20 cellular contexts compared by ENCODE assay signal in genomic region chr17:76517638-76518038, GRCh38. TPM values are rescaled to one million over a fixed set of nuclear protein-coding genes. Genes with fewer than 3 reads are reported as not detected.
DNase-seq lines count a peak whose midpoint lies in the region; ATAC-seq and TF ChIP-seq lines count a peak whose summit lies in the region.
"Had no signal": no experiment of that assay in that cellular context is flagged by ENCODE, and none has a peak within 500 bp of the region (broad histone marks: within the 10 kb centered on the region; RNA-seq: fewer than 3 reads in every experiment).

No MANE protein-coding gene starts in this region.

- H3K36me3 ChIP-seq in thyroid gland, result no peaks in the 10 kb centered on the region
- H3K36me3 ChIP-seq: right atrium auricular region had no signal

- H3K27me3 Mint-ChIP-seq in activated CD4-positive, alpha-beta memory T cell treated with anti-CD3 and anti-CD28 coated beads for 36 hours, result no peaks in the 10 kb centered on the region

- H3K9me3 ChIP-seq in thyroid gland, result no peaks in the 10 kb centered on the region
- H3K9me3 ChIP-seq: right atrium auricular region had no signal

- CTCF ChIA-PET in activated CD4-positive, alpha-beta memory T cell treated with anti-CD3 and anti-CD28 coated beads for 36 hours (lab: Charles Lee), result interaction anchor here (0.6 to 4.4 kb wide), 5 partner anchors 11 to 134 kb away, joined by 3 to 16 read pairs (median 3); partner anchors contain the start of gene AANAT

- peak; percentile 27 for DNase-seq in Right ventricle myocardium inferior (ENCODE audit: missing footprints)
- DNase-seq in left ventricle myocardium superior, result no peak
- DNase-seq in activated CD4-positive, alpha-beta memory T cell treated with anti-CD3 and anti-CD28 coated beads for 36 hours, result peak; percentile 28
- peak; percentile 39 for DNase-seq in kidney glomerular epithelial cell (lab: John Stamatoyannopoulos, UW)
- peak; percentile 92 to 96 for DNase-seq in thyroid gland
- no peak for DNase-seq in cerebellar cortex (ENCODE audit: low spot score)
- no peak for DNase-seq in retina
- DNase-seq in mucosa of gallbladder (ENCODE audit: low spot score), result no peak
- DNase-seq: activated T-cell treated with anti-CD3 and anti-CD28 coated beads, Interleukin-2, amount 50 U/mL, for 1 hour; caudate nucleus; DMS153; Karpas-422; NCI-H1417; NCI-H2171; NCI-H774 had no signal

- peak overlapping the region; percentile 43 for H3K27ac Mint-ChIP-seq in activated CD4-positive, alpha-beta memory T cell treated with anti-CD3 and anti-CD28 coated beads for 36 hours

- H3K27me3 ChIP-seq in thyroid gland, result no peaks in the 10 kb centered on the region
- H3K27me3 ChIP-seq: right atrium auricular region had no signal

- peaks cover 10 to 15% of the 10 kb centered on the region in 2 donors for H3K4me1 ChIP-seq in thyroid gland

- POLR2A ChIA-PET in activated CD4-positive, alpha-beta memory T cell treated with anti-CD3 and anti-CD28 coated beads for 36 hours (lab: Charles Lee), result interaction anchor here (0.6 to 3.7 kb wide), 2 partner anchors 11 to 40 kb away, joined by 3 to 16 read pairs; no protein-coding TSS in a partner anchor

- H3K4me1 Mint-ChIP-seq in activated CD4-positive, alpha-beta memory T cell treated with anti-CD3 and anti-CD28 coated beads for 36 hours (ENCODE audit: low read depth), result peaks cover 41% of the 10 kb centered on the region

- TF ChIP-seq POLR2A in thyroid gland (IDR thresholded peaks at IDR 0.05), result peak in 1 of 2 donors; percentile 38

- no peak overlapping the region for H3K4me3 Mint-ChIP-seq in activated CD4-positive, alpha-beta memory T cell treated with anti-CD3 and anti-CD28 coated beads for 36 hours

- H3K36me3 Mint-ChIP-seq in activated CD4-positive, alpha-beta memory T cell treated with anti-CD3 and anti-CD28 coated beads for 36 hours, result no peaks in the 10 kb centered on the region

- intact Hi-C loops in Right ventricle myocardium inferior (cut with DNase I), result no loop called here
- intact Hi-C loops in left ventricle myocardium superior (cut with micrococcal nuclease), result no loop called here
- intact Hi-C loops in activated CD4-positive, alpha-beta memory T cell treated with anti-CD3 and anti-CD28 coated beads for 36 hours (cut with micrococcal nuclease), result loop anchor here (5.0 kb wide), 2 partner anchors 65 to 335 kb away; partner anchors contain the start of gene UBE2O
- intact Hi-C loops in thyroid gland (cut with DNase I), result no loop called here

- H3K4me3 ChIP-seq in thyroid gland (replicated peaks in 1 of 3), result no peak overlapping the region
- H3K4me3 ChIP-seq: lung, right atrium auricular region had no signal

- TF ChIP-seq CTCF in thyroid gland (IDR thresholded peaks at IDR 0.05), result peak in 5 of 6 experiments; percentile 11 to 63 (median 45)

- ATAC-seq in Right ventricle myocardium inferior, result no peak
- ATAC-seq in left ventricle myocardium superior, result no peak

- no peaks in the 10 kb centered on the region for H3K9me3 Mint-ChIP-seq in activated CD4-positive, alpha-beta memory T cell treated with anti-CD3 and anti-CD28 coated beads for 36 hours

- peak overlapping the region; percentile 56 to 69 (median 57) for H3K27ac ChIP-seq in thyroid gland
- H3K27ac ChIP-seq: right atrium auricular region had no signal

- 51% methylated on average over 9 of the region's 11 CpGs for WGBS in thyroid gland, 2 donors

RNA-seq across cellular contexts. Expression of gene RHBDF2, which starts 16.4 kb away (rescaled TPM):
- total RNA-seq in Right ventricle myocardium inferior (17.9 TPM), left ventricle myocardium superior (17.7 TPM), thyroid gland (10 to 100 TPM; 16.4 to 31.1 (median 22.1) TPM), mucosa of gallbladder (48.8 TPM)
- total RNA-seq in activated CD4-positive, alpha-beta memory T cell treated with anti-CD3 and anti-CD28 coated beads for 36 hours, result 10 to 100 TPM; 28.9 to 30.0 TPM

RNA-seq across cellular contexts. Expression of gene CYGB, which starts 19.9 kb away (rescaled TPM):
- total RNA-seq in Right ventricle myocardium inferior (38.2 TPM), left ventricle myocardium superior (28.0 TPM), thyroid gland (10 to 100 TPM; 14.7 to 32.3 (median 25.6) TPM), mucosa of gallbladder (14.7 TPM)
- total RNA-seq in activated CD4-positive, alpha-beta memory T cell treated with anti-CD3 and anti-CD28 coated beads for 36 hours, result not detected

RNA-seq across cellular contexts. Expression of gene PRCD, which starts 22.2 kb away (rescaled TPM):
- total RNA-seq in Right ventricle myocardium inferior (3.4 TPM), left ventricle myocardium superior (4.3 TPM), thyroid gland (1 to 10 TPM; 1.5 to 8.3 (median 4.2) TPM), mucosa of gallbladder (4.3 TPM)
- total RNA-seq in activated CD4-positive, alpha-beta memory T cell treated with anti-CD3 and anti-CD28 coated beads for 36 hours, result not detected
- total RNA-seq: T-helper 1 cell treated with Interleukin-12 subunit alpha and Interleukin-12 subunit beta and Interleukin-4 antibody, amounts not matched to agents 30 ng/mL and 1 ng/mL, for 36 hours had no signal

RNA-seq across cellular contexts. Expression of gene AANAT, which starts 50.2 kb away (rescaled TPM):
- total RNA-seq in Right ventricle myocardium inferior (not detected), left ventricle myocardium superior (not detected), thyroid gland (under 1 TPM in 1 of 4 donors, not detected in 3; 0.81 TPM), mucosa of gallbladder (not detected)
- not detected for total RNA-seq in activated CD4-positive, alpha-beta memory T cell treated with anti-CD3 and anti-CD28 coated beads for 36 hours
- total RNA-seq: right atrium auricular region; RPMI7951; subcutaneous adipose tissue; T-helper 1 cell treated with Interleukin-12 subunit alpha and Interleukin-12 subunit beta and Interleukin-4 antibody, amounts not matched to agents 30 ng/mL and 1 ng/mL, for 36 hours had no signal

Comparison
In these comparisons a context has a peak if more than half of its experiments do, and no peak if none do; other contexts are left out.
1. DNase-seq: peak in Right ventricle myocardium inferior (single experiment), activated CD4-positive, alpha-beta memory T cell treated with anti-CD3 and anti-CD28 coated beads for 36 hours (single experiment), kidney glomerular epithelial cell (single experiment) and thyroid gland (2 of 2); none in left ventricle myocardium superior (single experiment), cerebellar cortex (single experiment), retina (single experiment) and mucosa of gallbladder (single experiment).
2. RNA of gene CYGB, which starts 19.9 kb away (total RNA-seq): 38.2 TPM in Right ventricle myocardium inferior (single experiment), 14.7 to 32.3 TPM in thyroid gland, 28.0 TPM in left ventricle myocardium superior (single experiment) and 14.7 TPM in mucosa of gallbladder (single experiment); not detected in activated CD4-positive, alpha-beta memory T cell treated with anti-CD3 and anti-CD28 coated beads for 36 hours; every median in the first group is over 10 times any median in the second.